18 cellular contexts compared by ENCODE assay signal in the genomic region with DNA sequence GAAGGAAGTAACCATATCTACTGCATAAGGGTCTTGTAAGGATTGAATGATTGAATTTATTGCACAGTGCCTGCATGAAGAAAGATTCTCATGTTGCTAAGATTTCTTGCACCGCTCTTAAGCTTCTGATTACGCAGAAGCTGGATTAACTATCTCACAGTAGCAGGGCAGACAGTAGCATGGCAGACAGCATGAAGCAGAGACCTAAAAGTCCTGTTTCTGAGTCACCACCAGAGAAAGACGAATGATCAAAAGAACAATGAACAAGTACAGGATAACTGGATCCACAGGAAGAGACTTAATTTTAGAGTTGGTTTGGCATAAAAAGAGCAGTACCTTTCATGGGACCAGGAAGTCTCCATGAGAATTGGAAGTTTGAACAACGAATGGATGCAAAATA.
"Had no signal": no experiment of that assay in that cellular context is flagged by ENCODE, and none has a peak within 500 bp of the region (broad histone marks: within the 10 kb centered on the region; RNA-seq: fewer than 3 reads in every experiment).

No MANE protein-coding gene starts in this region.

- ATAC-seq: left lung, psoas muscle had no signal

- H3K4me3 ChIP-seq: dorsolateral prefrontal cortex, esophagus muscularis mucosa, left lung, psoas muscle, sigmoid colon, thoracic aorta had no signal

- H3K27me3 ChIP-seq: brain microvascular endothelial cell, dorsolateral prefrontal cortex, esophagus muscularis mucosa, left lung, sigmoid colon had no signal

- FAIRE-seq: kidney had no signal

- H3K9me3 ChIP-seq: esophagus muscularis mucosa, left lung, psoas muscle, sigmoid colon, thoracic aorta had no signal

- H3K27ac ChIP-seq: brain microvascular endothelial cell, dorsolateral prefrontal cortex, esophagus muscularis mucosa, left lung, psoas muscle, sigmoid colon, thoracic aorta had no signal

- DNase-seq: activated CD4-positive, alpha-beta T cell treated with anti-CD3 and anti-CD28 coated beads, Interleukin-2, amount 10 ng/mL, durations not matched to agents 7 days and 5 days; activated CD8-positive, alpha-beta memory T cell treated with anti-CD3 and anti-CD28 coated beads for 24 hours; activated naive CD8-positive, alpha-beta T cell treated with anti-CD3 and anti-CD28 coated beads for 36 hours; brain microvascular endothelial cell; dorsolateral prefrontal cortex; endodermal cell; foreskin fibroblast; glutamatergic neuron; hypothalamus; kidney; left lung; nephron progenitor cell; psoas muscle; sigmoid colon; stimulated activated CD4-positive, alpha-beta T cell treated with anti-CD3 and anti-CD28 coated beads, Interleukin-2, amount 100 ng/mL, for 24 hours; SW 1271 had no signal

- H3K36me3 ChIP-seq: brain microvascular endothelial cell, esophagus muscularis mucosa, left lung, sigmoid colon, thoracic aorta had no signal
